ENCODE assay signal across 21 cellular contexts in genomic region chr11:13784848-13785247, GRCh38.
"Had no signal": no experiment of that assay in that cellular context is flagged by ENCODE, and none has a peak within 500 bp of the region (broad histone marks: within the 10 kb centered on the region; RNA-seq: fewer than 3 reads in every experiment).

No MANE protein-coding gene starts in this region.

- DNase-seq: activated B cell treated with CpG ODN at 0.5 μM for 24 hours; activated CD4-positive, alpha-beta T cell treated with anti-CD3 and anti-CD28 coated beads for 36 hours; activated CD4-positive, alpha-beta T cell treated with anti-CD3 and anti-CD28 coated beads, Interleukin-2, amount 50 U/mL, for 4 hours; activated CD8-positive, alpha-beta memory T cell treated with anti-CD3 and anti-CD28 coated beads for 24 hours; activated CD8-positive, alpha-beta memory T cell treated with anti-CD3 and anti-CD28 coated beads, Interleukin-2, amount 50 U/mL, for 4 hours; activated T-cell treated with anti-CD3 and anti-CD28 coated beads, Interleukin-2, amount 50 U/mL, for 24 hours; amniotic stem cell; foreskin fibroblast; heart right ventricle; islet precursor cell; left cardiac atrium; mesendoderm; mucosa of descending colon; naive B cell; right lobe of liver; stimulated activated CD4-positive, alpha-beta T cell treated with anti-CD3 and anti-CD28 coated beads, Interleukin-2, amount 100 ng/mL, for 24 hours; stomach; T-helper 9 cell; upper lobe of left lung had no signal

- ATAC-seq: activated CD4-positive, alpha-beta T cell treated with anti-CD3 and anti-CD28 coated beads for 36 hours; activated T-helper 17 cell treated with anti-CD3 and anti-CD28 coated beads, Interleukin-2, amount 50 U/mL, for 72 hours; heart right ventricle; left cardiac atrium; mucosa of descending colon; right lobe of liver; stimulated activated memory B cell treated with anti-CD40 and anti-IgM and Interleukin-4, amounts not matched to agents 10 μg/mL and 1 μg/mL and 100 μg/mL, for 72 hours had no signal
